Comparison of ENCODE assay signal across 20 cellular contexts in the genomic region with DNA sequence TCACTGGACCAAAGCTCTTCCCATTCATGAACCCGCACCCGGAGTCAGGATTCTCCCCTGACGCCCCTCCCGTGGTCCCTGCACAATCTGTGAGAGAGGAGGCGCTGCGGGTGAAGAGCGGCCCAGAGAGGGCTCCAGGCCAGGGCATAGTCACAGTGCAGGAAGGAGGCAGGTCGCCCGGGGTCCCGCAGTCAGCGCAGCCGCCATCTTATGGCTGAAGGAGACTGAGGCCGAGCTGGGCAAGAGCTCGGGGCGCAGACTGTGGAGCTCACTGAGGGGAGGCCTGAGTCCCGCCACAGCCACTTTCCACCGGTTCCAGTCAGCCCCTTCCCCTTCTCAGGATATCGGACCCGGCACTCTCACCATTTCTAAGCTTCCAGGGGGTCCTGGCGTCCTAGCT. TPM values are rescaled to one million over a fixed set of nuclear protein-coding genes. Genes with fewer than 3 reads are reported as not detected.
DNase-seq lines count a peak whose midpoint lies in the region; ATAC-seq and TF ChIP-seq lines count a peak whose summit lies in the region.
"Had no signal": no experiment of that assay in that cellular context is flagged by ENCODE, and none has a peak within 500 bp of the region (broad histone marks: within the 10 kb centered on the region; RNA-seq: fewer than 3 reads in every experiment).

No MANE protein-coding gene starts in this region.

- ATAC-seq in aorta (ENCODE audit: low FRiP score) (peak; percentile 44), HG02884 (IDR thresholded peaks at IDR 0.05; ENCODE audit: unreplicated experiment) (no peak)

- WGBS in sigmoid colon, 2 donors = 6 to 44% methylated on average over 20 of the region's 20 CpGs
- WGBS in aorta, 2 donors = 4 to 5% methylated on average over 20 of the region's 20 CpGs

- H3K4me3 Mint-ChIP-seq in MCF 10A (ENCODE audit: unreplicated experiment) = no peak overlapping the region
- H3K4me3 Mint-ChIP-seq in immature natural killer cell = peak overlapping the region in 4 of 5 donors; percentile 35 to 73 (median 52)
- H3K4me3 Mint-ChIP-seq: activated CD4-positive, alpha-beta T cell treated with anti-CD3 and anti-CD28 coated beads, Interleukin-2, amount 10 ng/mL, durations not matched to agents 7 days and 5 days had no signal

- H3K9me3 Mint-ChIP-seq in MCF 10A (ENCODE audit: unreplicated experiment) (peaks cover 21% of the 10 kb centered on the region), immature natural killer cell (peaks cover 18 to 30% (median 25%) of the 10 kb centered on the region in 6 donors)

- intact Hi-C loops in breast epithelium (cut with DNase I; ENCODE audit: low total_unique reads) (no loop called here), MCF 10A (cut with micrococcal nuclease) (no loop called here), sigmoid colon (cut with DNase I) (no loop called here), aorta (cut with DNase I) (no loop called here)

- TF ChIP-seq POLR2A in breast epithelium (IDR thresholded peaks at IDR 0.05) (no peak), sigmoid colon (IDR thresholded peaks at IDR 0.05) (no peak)

- POLR2A ChIA-PET in MCF 10A (lab: Yijun Ruan, JAX) = no interaction called here

- H3K4me1 Mint-ChIP-seq in MCF 10A (ENCODE audit: insufficient read depth, unreplicated experiment) (no peaks in the 10 kb centered on the region), immature natural killer cell (no peaks in the 10 kb centered on the region)
- H3K4me1 Mint-ChIP-seq: activated CD4-positive, alpha-beta T cell treated with anti-CD3 and anti-CD28 coated beads, Interleukin-2, amount 10 ng/mL, durations not matched to agents 7 days and 5 days had no signal

- H3K9me3 ChIP-seq in breast epithelium = peaks cover 0 to 6% of the 10 kb centered on the region in 2 donors
- H3K9me3 ChIP-seq in sigmoid colon = peaks cover 0 to 15% (median 0%) of the 10 kb centered on the region in 4 donors
- H3K9me3 ChIP-seq in aorta (ENCODE audit: control insufficient read depth, low read length) = no peaks in the 10 kb centered on the region
- H3K9me3 ChIP-seq: MG63 had no signal

- H3K4me1 ChIP-seq in breast epithelium = no peaks in the 10 kb centered on the region
- no peaks in the 10 kb centered on the region for H3K4me1 ChIP-seq in sigmoid colon
- H3K4me1 ChIP-seq in aorta (ENCODE audit: control insufficient read depth in 1 of 2, insufficient read depth in 2 of 2, low read length in 2 of 2) = no peaks in the 10 kb centered on the region
- H3K4me1 ChIP-seq: Peyer's patch had no signal

- CTCF ChIA-PET in MCF 10A (lab: Yijun Ruan, JAX) = interaction anchor here (0.6 to 0.8 kb wide), 2 partner anchors 70 to 100 kb away, joined by 3 read pairs; no protein-coding TSS in a partner anchor

- H3K27ac Mint-ChIP-seq in MCF 10A (ENCODE audit: low read depth, unreplicated experiment) (no peak overlapping the region), immature natural killer cell (no peak overlapping the region)
- H3K27ac Mint-ChIP-seq: activated CD4-positive, alpha-beta T cell treated with anti-CD3 and anti-CD28 coated beads, Interleukin-2, amount 10 ng/mL, durations not matched to agents 7 days and 5 days had no signal

- TF ChIP-seq CTCF in breast epithelium (IDR thresholded peaks at IDR 0.05) = no peak
- no peak for TF ChIP-seq CTCF in MCF 10A (IDR thresholded peaks at IDR 0.05; ENCODE audit: unreplicated experiment)
- no peak for TF ChIP-seq CTCF in sigmoid colon (IDR thresholded peaks at IDR 0.05)

- H3K36me3 ChIP-seq in breast epithelium (no peaks in the 10 kb centered on the region), sigmoid colon (no peaks in the 10 kb centered on the region), aorta (ENCODE audit: control insufficient read depth in 1 of 2, insufficient read depth in 2 of 2, low read length in 1 of 2) (no peaks in the 10 kb centered on the region)
- H3K36me3 ChIP-seq: MG63, Peyer's patch had no signal

- H3K27me3 ChIP-seq in breast epithelium = no peaks in the 10 kb centered on the region
- peaks cover 0 to 11% (median 0%) of the 10 kb centered on the region in 3 donors for H3K27me3 ChIP-seq in sigmoid colon
- H3K27me3 ChIP-seq in aorta (ENCODE audit: control insufficient read depth in 1 of 2, insufficient read depth in 2 of 2, low read length in 1 of 2) = no peaks in the 10 kb centered on the region
- H3K27me3 ChIP-seq: MG63, Peyer's patch had no signal

- no peaks in the 10 kb centered on the region for H3K36me3 Mint-ChIP-seq in MCF 10A (ENCODE audit: insufficient read depth, unreplicated experiment)
- H3K36me3 Mint-ChIP-seq in immature natural killer cell = peaks cover 0 to 4% (median 4%) of the 10 kb centered on the region in 3 donors

- H3K27me3 Mint-ChIP-seq in MCF 10A (ENCODE audit: insufficient read depth, unreplicated experiment) (no peaks in the 10 kb centered on the region), immature natural killer cell (ENCODE audit: low read depth in 3 of 3) (no peaks in the 10 kb centered on the region)
- H3K27me3 Mint-ChIP-seq: activated CD4-positive, alpha-beta T cell treated with anti-CD3 and anti-CD28 coated beads, Interleukin-2, amount 10 ng/mL, durations not matched to agents 7 days and 5 days had no signal

- H3K27ac ChIP-seq in breast epithelium (peak overlapping the region in 1 of 2 donors; percentile 38), sigmoid colon (peak overlapping the region in 1 of 4 donors; percentile 45), aorta (ENCODE audit: low read depth in 1 of 2, low read length in 2 of 2) (no peak overlapping the region)
- H3K27ac ChIP-seq: Peyer's patch had no signal

- BruUV-seq in MCF 10A (replicated peaks; lab: Mats Ljungman, UMichigan) = no TSS peak

- H3K4me3 ChIP-seq in breast epithelium = peak overlapping the region; percentile 37 to 62 (median 55)
- peak overlapping the region in 3 of 4 donors; percentile 34 to 56 (median 42) for H3K4me3 ChIP-seq in sigmoid colon
- peak overlapping the region in 1 of 2 donors; percentile 29 for H3K4me3 ChIP-seq in aorta (ENCODE audit: low read length in 2 of 2)
- H3K4me3 ChIP-seq: MG63 had no signal

- TF ChIP-seq EP300 in sigmoid colon (IDR thresholded peaks at IDR 0.05) = no peak

- no peak for DNase-seq in breast epithelium (ENCODE audit: low spot score in 2 of 2)
- no peak for DNase-seq in MCF 10A (ENCODE audit: unreplicated experiment)
- no peak for DNase-seq in immature natural killer cell
- no peak for DNase-seq in sigmoid colon
- DNase-seq in aorta = no peak
- no peak for DNase-seq in stimulated activated CD8-positive, alpha-beta memory T cell treated with anti-CD3 and anti-CD28 coated beads, Interleukin-4, amount 100 ng/mL, for 48 hours
- no peak for DNase-seq in activated T-cell treated with anti-CD3 and anti-CD28 coated beads, Interleukin-2, amount 50 U/mL, for 1 hour
- DNase-seq: 8988T; activated CD4-positive, alpha-beta T cell treated with anti-CD3 and anti-CD28 coated beads, Interleukin-2, amount 10 ng/mL, durations not matched to agents 7 days and 5 days; activated gamma-delta T cell treated with Interleukin-2 at 50 U/mL for 16 hours; foreskin melanocyte; H7; MG63; stimulated activated naive CD4-positive, alpha-beta T cell had no signal

RNA-seq across cellular contexts. Expression of a gene that starts 0.3 kb away (rescaled TPM):
- total RNA-seq in breast epithelium = 1 to 10 TPM in 1 of 3 donors, under 1 TPM in 2; 0.16 to 1.6 (median 0.33) TPM
- not detected in 2 replicates for total RNA-seq in MCF 10A (2022)
- polyA plus RNA-seq in immature natural killer cell = not detected
- 1 to 10 TPM in 1 of 4 donors, under 1 TPM in 3; under 0.01 to 1.1 (median 0.07) TPM for total RNA-seq in sigmoid colon
- polyA plus RNA-seq in sigmoid colon = under 1 TPM in 1 of 3 donors, not detected in 2; 0.01 TPM
- total RNA-seq in aorta = under 1 TPM; 0.19 to 0.51 TPM
- polyA plus RNA-seq in aorta = not detected
- total RNA-seq: activated CD4-positive, alpha-beta T cell treated with anti-CD3 and anti-CD28 coated beads, Interleukin-2, amount 10 ng/mL, durations not matched to agents 7 days and 5 days; endothelial cell of umbilical vein; H7; left lobe of liver; Peyer's patch had no signal
- polyA plus RNA-seq: BJ, endothelial cell of umbilical vein had no signal

RNA-seq across cellular contexts. Expression of a gene that starts 48.4 kb away (rescaled TPM):
- total RNA-seq in breast epithelium (not detected), MCF 10A (2022) (not detected in 2 replicates), sigmoid colon (not detected), aorta (not detected)
- polyA plus RNA-seq in immature natural killer cell (not detected), sigmoid colon (not detected), aorta (not detected)
- total RNA-seq: activated CD4-positive, alpha-beta T cell treated with anti-CD3 and anti-CD28 coated beads, Interleukin-2, amount 10 ng/mL, durations not matched to agents 7 days and 5 days; endothelial cell of umbilical vein; H7; left lobe of liver; Peyer's patch; posterior vena cava had no signal
- polyA plus RNA-seq: BJ, endothelial cell of umbilical vein had no signal
